25 cellular contexts compared by ENCODE assay signal in the genomic region with DNA sequence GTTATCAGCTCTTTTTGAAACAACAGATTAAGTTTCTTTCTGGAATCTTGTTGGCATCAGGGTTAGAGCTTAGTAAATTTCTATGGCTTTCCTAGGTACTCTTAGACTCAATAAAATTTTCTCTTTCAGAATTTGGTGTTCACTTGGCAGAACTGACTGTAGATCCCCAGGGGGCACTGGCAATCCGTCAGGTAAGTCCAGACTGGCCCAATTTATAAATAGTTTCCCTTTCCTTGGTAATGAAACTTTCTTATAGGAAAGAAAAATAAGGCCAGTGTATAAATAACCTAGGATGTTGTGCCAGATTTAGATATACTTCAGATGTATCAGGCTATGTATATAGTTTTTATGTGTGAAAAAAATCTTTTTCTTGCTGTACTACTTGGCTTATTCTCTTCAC. TPM values are rescaled to one million over a fixed set of nuclear protein-coding genes. Genes with fewer than 3 reads are reported as not detected.
"Had no signal": no experiment of that assay in that cellular context is flagged by ENCODE, and none has a peak within 500 bp of the region (broad histone marks: within the 10 kb centered on the region; RNA-seq: fewer than 3 reads in every experiment).

No MANE protein-coding gene starts in this region.

- H3K4me3 Mint-ChIP-seq: activated CD8-positive, alpha-beta T cell treated with anti-CD3 and anti-CD28 coated beads, Interleukin-2, amount 10 ng/mL, durations not matched to agents 7 days and 5 days; activated naive CD4-positive, alpha-beta T cell treated with anti-CD3 and anti-CD28 coated beads for 36 hours; activated naive CD8-positive, alpha-beta T cell treated with anti-CD3 and anti-CD28 coated beads, Interleukin-2, amount 10 ng/mL, durations not matched to agents 7 days and 5 days; mesothelial cell of epicardium; naive thymus-derived CD8-positive, alpha-beta T cell; stimulated activated naive B cell treated with anti-CD40 and anti-IgM and Interleukin-4, amounts not matched to agents 10 μg/mL and 1 μg/mL and 100 μg/mL, for 72 hours; type B pancreatic cell had no signal

- H3K27me3 Mint-ChIP-seq: activated naive CD8-positive, alpha-beta T cell treated with anti-CD3 and anti-CD28 coated beads, Interleukin-2, amount 10 ng/mL, durations not matched to agents 7 days and 5 days; naive thymus-derived CD8-positive, alpha-beta T cell; stimulated activated naive B cell treated with anti-CD40 and anti-IgM and Interleukin-4, amounts not matched to agents 10 μg/mL and 1 μg/mL and 100 μg/mL, for 72 hours; type B pancreatic cell had no signal

- H3K9me3 Mint-ChIP-seq: activated naive CD4-positive, alpha-beta T cell treated with anti-CD3 and anti-CD28 coated beads for 36 hours; activated naive CD8-positive, alpha-beta T cell treated with anti-CD3 and anti-CD28 coated beads, Interleukin-2, amount 10 ng/mL, durations not matched to agents 7 days and 5 days; mesothelial cell of epicardium; naive thymus-derived CD8-positive, alpha-beta T cell; stimulated activated naive B cell treated with anti-CD40 and anti-IgM and Interleukin-4, amounts not matched to agents 10 μg/mL and 1 μg/mL and 100 μg/mL, for 72 hours; type B pancreatic cell had no signal

- H3K27me3 ChIP-seq: cardiac muscle cell, hepatocyte, neutrophil, testis had no signal

- ATAC-seq: activated CD8-positive, alpha-beta T cell treated with anti-CD3 and anti-CD28 coated beads, Interleukin-2, amount 10 ng/mL, durations not matched to agents 7 days and 5 days; naive thymus-derived CD8-positive, alpha-beta T cell; sciatic nerve; stimulated activated naive B cell treated with anti-CD40 and anti-IgM and Interleukin-4, amounts not matched to agents 10 μg/mL and 1 μg/mL and 100 μg/mL, for 72 hours had no signal

- H3K9me3 ChIP-seq: left ventricle myocardium inferior, neutrophil, testis had no signal

- DNase-seq: activated CD4-positive, alpha-beta T cell treated with anti-CD3 and anti-CD28 coated beads for 1 hour; activated CD4-positive, alpha-beta T cell treated with anti-CD3 and anti-CD28 coated beads, Interleukin-2, amount 50 U/mL, for 1 hour; activated CD8-positive, alpha-beta T cell treated with anti-CD3 and anti-CD28 coated beads, Interleukin-2, amount 10 ng/mL, durations not matched to agents 7 days and 5 days; activated effector memory CD4-positive, alpha-beta T cell treated with Interleukin-2 at 50 U/mL for 16 hours; activated naive CD4-positive, alpha-beta T cell treated with anti-CD3 and anti-CD28 coated beads for 36 hours; activated naive CD8-positive, alpha-beta T cell treated with anti-CD3 and anti-CD28 coated beads, Interleukin-2, amount 10 ng/mL, durations not matched to agents 7 days and 5 days; amniotic stem cell; dermis blood vessel endothelial cell; effector CD8-positive, alpha-beta T cell; glutamatergic neuron; left ventricle myocardium inferior; naive thymus-derived CD8-positive, alpha-beta T cell; small intestine; stimulated activated CD8-positive, alpha-beta memory T cell treated with anti-CD3 and anti-CD28 coated beads, Interleukin-4, amount 100 ng/mL, for 48 hours; stimulated activated naive B cell treated with anti-CD40 and anti-IgM and Interleukin-4, amounts not matched to agents 10 μg/mL and 1 μg/mL and 100 μg/mL, for 72 hours; T-helper 1 cell; T-helper 9 cell; testis had no signal

- H3K4me1 ChIP-seq: parathyroid adenoma had no signal

- H3K27ac ChIP-seq: cardiac muscle cell, left ventricle myocardium inferior, neutrophil, parathyroid adenoma, testis had no signal

- H3K4me3 ChIP-seq: cardiac muscle cell, hepatocyte, left ventricle myocardium inferior, testis had no signal

- H3K27ac Mint-ChIP-seq: activated CD8-positive, alpha-beta T cell treated with anti-CD3 and anti-CD28 coated beads, Interleukin-2, amount 10 ng/mL, durations not matched to agents 7 days and 5 days; activated naive CD4-positive, alpha-beta T cell treated with anti-CD3 and anti-CD28 coated beads for 36 hours; activated naive CD8-positive, alpha-beta T cell treated with anti-CD3 and anti-CD28 coated beads, Interleukin-2, amount 10 ng/mL, durations not matched to agents 7 days and 5 days; mesothelial cell of epicardium; type B pancreatic cell had no signal

RNA-seq across cellular contexts. Expression of gene SHISA4, which starts 41.5 kb away (rescaled TPM):
- polyA plus RNA-seq: naive thymus-derived CD8-positive, alpha-beta T cell had no signal
